In genomic region chr11:125956371-125956770, GRCh38 we compare ENCODE assay signal across 22 cellular contexts. TPM values are rescaled to one million over a fixed set of nuclear protein-coding genes. Genes with fewer than 3 reads are reported as not detected.
DNase-seq lines count a peak whose midpoint lies in the region; TF ChIP-seq lines count a peak whose summit lies in the region.
"Had no signal": no experiment of that assay in that cellular context is flagged by ENCODE, and none has a peak within 500 bp of the region (broad histone marks: within the 10 kb centered on the region; RNA-seq: fewer than 3 reads in every experiment).

No MANE protein-coding gene starts in this region.

- H3K79me2 ChIP-seq in mammary epithelial cell (ENCODE audit: insufficient read depth, low read length): no peaks in the 10 kb centered on the region

- H3K9me3 ChIP-seq in breast epithelium: no peaks in the 10 kb centered on the region
- H3K9me3 ChIP-seq in mammary epithelial cell (replicated peaks; ENCODE audit: insufficient read depth, low read length): no peaks in the 10 kb centered on the region
- H3K9me3 ChIP-seq in vagina: no peaks in the 10 kb centered on the region
- H3K9me3 ChIP-seq: psoas muscle, upper lobe of right lung had no signal

- no peak overlapping the region for H3K9ac ChIP-seq in mammary epithelial cell (ENCODE audit: insufficient read depth, low read length)

- H3K36me3 ChIP-seq in breast epithelium (no peaks in the 10 kb centered on the region), mammary epithelial cell (ENCODE audit: insufficient read depth, low read length) (no peaks in the 10 kb centered on the region), vagina (no peaks in the 10 kb centered on the region)
- H3K36me3 ChIP-seq: upper lobe of right lung had no signal

- no TSS peak for BruUV-seq in mammary epithelial cell (replicated peaks; lab: Mats Ljungman, UMichigan)

- peaks cover 3 to 5% of the 10 kb centered on the region in 2 donors for H3K4me1 ChIP-seq in breast epithelium
- H3K4me1 ChIP-seq in mammary epithelial cell (ENCODE audit: insufficient read depth, low read length): no peaks in the 10 kb centered on the region
- H3K4me1 ChIP-seq in vagina: peaks cover 43% of the 10 kb centered on the region
- H3K4me1 ChIP-seq: psoas muscle had no signal

- H3K4me1 Mint-ChIP-seq in activated CD4-positive, alpha-beta memory T cell treated with anti-CD3 and anti-CD28 coated beads, Interleukin-2, amount 10 ng/mL, durations not matched to agents 7 days and 5 days: peaks cover 5% of the 10 kb centered on the region
- H3K4me1 Mint-ChIP-seq: activated B cell treated with CpG ODN at 0.5 μM for 24 hours had no signal

- CTCF ChIA-PET in mammary epithelial cell (lab: Charles Lee; ENCODE audit: low non-redundant PET): no interaction called here
- CTCF ChIA-PET in activated CD4-positive, alpha-beta memory T cell treated with anti-CD3 and anti-CD28 coated beads, Interleukin-2, amount 10 ng/mL, durations not matched to agents 7 days and 5 days (lab: Charles Lee): interaction anchor here (1.3 kb wide), 1 partner anchor 237 kb away, joined by 3 read pairs; no protein-coding TSS in a partner anchor

- TF ChIP-seq POLR2A in breast epithelium (IDR thresholded peaks at IDR 0.05) (no peak), vagina (IDR thresholded peaks at IDR 0.05) (no peak), erythroblast (IDR thresholded peaks at IDR 0.05; ENCODE audit: low read length) (no peak)

- TF ChIP-seq CTCF in breast epithelium (IDR thresholded peaks at IDR 0.05): no peak
- TF ChIP-seq CTCF in mammary epithelial cell (conservative IDR thresholded peaks at IDR 0.05 in 1 of 2, IDR thresholded peaks at IDR 0.05 in 1 of 2; ENCODE audit: extremely low read depth in 1 of 2, insufficient read depth in 1 of 2, low read depth in 1 of 2, low read length in 2 of 2): no peak
- TF ChIP-seq CTCF in vagina (IDR thresholded peaks at IDR 0.05): no peak

- no peaks in the 10 kb centered on the region for H3K9me3 Mint-ChIP-seq in activated CD4-positive, alpha-beta memory T cell treated with anti-CD3 and anti-CD28 coated beads, Interleukin-2, amount 10 ng/mL, durations not matched to agents 7 days and 5 days
- H3K9me3 Mint-ChIP-seq: activated naive CD4-positive, alpha-beta T cell treated with anti-CD3 and anti-CD28 coated beads for 36 hours; CD4-positive, alpha-beta memory T cell; mesothelial cell of epicardium had no signal

- POLR2A ChIA-PET in activated CD4-positive, alpha-beta memory T cell treated with anti-CD3 and anti-CD28 coated beads, Interleukin-2, amount 10 ng/mL, durations not matched to agents 7 days and 5 days (lab: Charles Lee): no interaction called here

- dilution Hi-C loops in mammary epithelial cell (cut with HindIII; ENCODE audit: low sequenced_read_pairs): no loop called here

- no peak overlapping the region for H3K4me2 ChIP-seq in mammary epithelial cell (ENCODE audit: insufficient read depth, low read depth, low read length)
- H3K4me2 ChIP-seq: PC-9 had no signal

- no peak overlapping the region for H3K27ac Mint-ChIP-seq in activated CD4-positive, alpha-beta memory T cell treated with anti-CD3 and anti-CD28 coated beads, Interleukin-2, amount 10 ng/mL, durations not matched to agents 7 days and 5 days
- H3K27ac Mint-ChIP-seq: activated B cell treated with CpG ODN at 0.5 μM for 24 hours; activated naive CD4-positive, alpha-beta T cell treated with anti-CD3 and anti-CD28 coated beads for 36 hours; CD4-positive, alpha-beta memory T cell; mesothelial cell of epicardium had no signal

- H3K27me3 ChIP-seq in breast epithelium (no peaks in the 10 kb centered on the region), mammary epithelial cell (ENCODE audit: insufficient read depth, low read length) (peaks cover 6% of the 10 kb centered on the region), vagina (no peaks in the 10 kb centered on the region)
- H3K27me3 ChIP-seq: upper lobe of right lung had no signal

- 80% methylated on average over 13 of the region's 13 CpGs for WGBS in mammary epithelial cell (ENCODE audit: low coverage, missing lambda C conversion rate)

- no peaks in the 10 kb centered on the region for H3K27me3 Mint-ChIP-seq in activated CD4-positive, alpha-beta memory T cell treated with anti-CD3 and anti-CD28 coated beads, Interleukin-2, amount 10 ng/mL, durations not matched to agents 7 days and 5 days

- no peaks in the 10 kb centered on the region for H3K36me3 Mint-ChIP-seq in activated CD4-positive, alpha-beta memory T cell treated with anti-CD3 and anti-CD28 coated beads, Interleukin-2, amount 10 ng/mL, durations not matched to agents 7 days and 5 days (ENCODE audit: low read depth)
- H3K36me3 Mint-ChIP-seq: CD4-positive, alpha-beta memory T cell had no signal

- in situ Hi-C loops in mammary epithelial cell (cut with MboI; ENCODE audit: low sequenced_read_pairs in 2 of 2): no loop called here

- H2AFZ ChIP-seq in mammary epithelial cell (ENCODE audit: low read depth, low read length): no peak overlapping the region
- H2AFZ ChIP-seq: PC-9 had no signal

- no peak overlapping the region for H3K4me3 Mint-ChIP-seq in activated CD4-positive, alpha-beta memory T cell treated with anti-CD3 and anti-CD28 coated beads, Interleukin-2, amount 10 ng/mL, durations not matched to agents 7 days and 5 days
- H3K4me3 Mint-ChIP-seq: activated B cell treated with CpG ODN at 0.5 μM for 24 hours; activated naive CD4-positive, alpha-beta T cell treated with anti-CD3 and anti-CD28 coated beads for 36 hours; CD4-positive, alpha-beta memory T cell; mesothelial cell of epicardium had no signal

- DNase-seq in breast epithelium (ENCODE audit: low spot score in 2 of 2) (no peak), mammary epithelial cell (no peak), head of caudate nucleus (peak; percentile 47 to 90 (median 68)), occipital lobe (lab: John Stamatoyannopoulos, UW) (peak; percentile 70), vagina (ENCODE audit: extremely low spot score in 2 of 2) (peak; percentile 84 to 93), erythroblast (lab: John Stamatoyannopoulos, UW) (no peak), NCI-H748 treated with DMSO at 0.1 percent for 48 hours (lab: John Stamatoyannopoulos, UW) (no peak)
- no peak for DNase-seq in activated CD4-positive, alpha-beta memory T cell treated with anti-CD3 and anti-CD28 coated beads, Interleukin-2, amount 10 ng/mL, durations not matched to agents 7 days and 5 days
- DNase-seq: activated B cell treated with CpG ODN at 0.5 μM for 24 hours; activated naive CD4-positive, alpha-beta T cell treated with anti-CD3 and anti-CD28 coated beads for 36 hours; CD4-positive, alpha-beta memory T cell; NCI-H2029; NCI-H524; PC-9; stimulated activated CD4-positive, alpha-beta T cell treated with anti-CD3 and anti-CD28 coated beads, Interleukin-1b, Interleukin-23, amount 100 ng/mL, for 48 hours; stimulated activated CD8-positive, alpha-beta memory T cell treated with anti-CD3 and anti-CD28 coated beads, Interleukin-4, amount 100 ng/mL, for 48 hours; SW 1271; upper lobe of right lung had no signal

- H3K4me3 ChIP-seq in breast epithelium (peak overlapping the region in 1 of 3 donors; percentile 22), mammary epithelial cell (replicated peaks in 1 of 3; ENCODE audit: insufficient read depth in 1 of 3, low read depth in 2 of 3, low read length in 3 of 3) (no peak overlapping the region), vagina (no peak overlapping the region)
- H3K4me3 ChIP-seq: PC-9, psoas muscle, upper lobe of right lung had no signal

- H4K20me1 ChIP-seq in mammary epithelial cell (ENCODE audit: insufficient read depth, low read length): no peaks in the 10 kb centered on the region

- intact Hi-C loops in breast epithelium (cut with DNase I; ENCODE audit: low total_unique reads) (no loop called here), mammary epithelial cell (cut with micrococcal nuclease) (no loop called here), head of caudate nucleus (cut with DNase I) (no loop called here), vagina (cut with DNase I) (loop anchor here (10.0 kb wide), 1 partner anchor 698 kb away; no protein-coding TSS in a partner anchor)

- H3K27ac ChIP-seq in breast epithelium: peak overlapping the region; percentile 56 to 76
- H3K27ac ChIP-seq in mammary epithelial cell (ENCODE audit: insufficient read depth, low read depth, low read length): no peak overlapping the region
- peak overlapping the region; percentile 55 for H3K27ac ChIP-seq in vagina
- H3K27ac ChIP-seq: 22Rv1, PC-9, psoas muscle, upper lobe of right lung had no signal

RNA-seq across cellular contexts. Expression of gene VSIG10L2, which starts 10.5 kb away (rescaled TPM):
- 1 to 10 TPM in 2 of 3 donors, not detected in 1; 3.6 to 4.1 TPM for total RNA-seq in breast epithelium
- total RNA-seq in mammary epithelial cell: not detected
- not detected for polyA plus RNA-seq in mammary epithelial cell
- not detected for polyA minus RNA-seq in mammary epithelial cell
- total RNA-seq in occipital lobe: not detected
- 28.2 TPM for total RNA-seq in vagina
- total RNA-seq in activated CD4-positive, alpha-beta memory T cell treated with anti-CD3 and anti-CD28 coated beads, Interleukin-2, amount 10 ng/mL, durations not matched to agents 7 days and 5 days: not detected
- total RNA-seq: activated B cell treated with CpG ODN at 0.5 μM for 24 hours; activated naive CD4-positive, alpha-beta T cell treated with anti-CD3 and anti-CD28 coated beads for 36 hours; CD4-positive, alpha-beta memory T cell; MCF 10A; mesothelial cell of epicardium; PC-9; psoas muscle; upper lobe of right lung had no signal
- polyA plus RNA-seq: CD4-positive, alpha-beta memory T cell had no signal

RNA-seq across cellular contexts. Expression of gene DDX25, which starts 52.1 kb away (rescaled TPM):
- under 1 TPM in 1 of 3 donors, not detected in 2; 0.29 TPM for total RNA-seq in breast epithelium
- not detected for total RNA-seq in mammary epithelial cell
- polyA plus RNA-seq in mammary epithelial cell: 0.05 TPM
- polyA minus RNA-seq in mammary epithelial cell: not detected
- 18.7 TPM for total RNA-seq in occipital lobe
- not detected for total RNA-seq in vagina
- total RNA-seq in activated CD4-positive, alpha-beta memory T cell treated with anti-CD3 and anti-CD28 coated beads, Interleukin-2, amount 10 ng/mL, durations not matched to agents 7 days and 5 days: not detected
- total RNA-seq: activated B cell treated with CpG ODN at 0.5 μM for 24 hours; activated naive CD4-positive, alpha-beta T cell treated with anti-CD3 and anti-CD28 coated beads for 36 hours; CD4-positive, alpha-beta memory T cell; MCF 10A; psoas muscle had no signal
- polyA plus RNA-seq: CD4-positive, alpha-beta memory T cell had no signal

RNA-seq across cellular contexts. Expression of gene PUS3, which starts 53.4 kb away (rescaled TPM):
- total RNA-seq in breast epithelium (10 to 100 TPM in 1 of 3 donors, 1 to 10 TPM in 2; 5.6 to 10.2 (median 8.6) TPM), mammary epithelial cell (10 to 100 TPM; 10.7 to 12.0 TPM), occipital lobe (12.0 TPM), vagina (8.1 TPM)
- 10.5 TPM for polyA plus RNA-seq in mammary epithelial cell
- polyA minus RNA-seq in mammary epithelial cell: 3.5 TPM
- 10 to 100 TPM in 1 of 2 experiments, 1 to 10 TPM in 1; 7.8 to 11.5 TPM for total RNA-seq in activated CD4-positive, alpha-beta memory T cell treated with anti-CD3 and anti-CD28 coated beads, Interleukin-2, amount 10 ng/mL, durations not matched to agents 7 days and 5 days

Comparison
In these comparisons a context has a peak if more than half of its experiments do, and no peak if none do; other contexts are left out.
1. DNase-seq: peak in head of caudate nucleus (42 of 42), occipital lobe (single experiment) and vagina (2 of 2); none in breast epithelium (0 of 2), mammary epithelial cell (single experiment), erythroblast (0 of 2), activated CD4-positive, alpha-beta memory T cell treated with anti-CD3 and anti-CD28 coated beads, Interleukin-2, amount 10 ng/mL, durations not matched to agents 7 days and 5 days (single experiment) and NCI-H748 treated with DMSO at 0.1 percent for 48 hours (single experiment).
2. RNA of gene DDX25, which starts 52.1 kb away (total RNA-seq): 18.7 TPM in occipital lobe (single experiment); not detected in mammary epithelial cell, 0.29 TPM in breast epithelium, not detected in vagina (single experiment) and not detected in activated CD4-positive, alpha-beta memory T cell treated with anti-CD3 and anti-CD28 coated beads, Interleukin-2, amount 10 ng/mL, durations not matched to agents 7 days and 5 days; every median in the first group is over 10 times any median in the second.